In the genomic region with DNA sequence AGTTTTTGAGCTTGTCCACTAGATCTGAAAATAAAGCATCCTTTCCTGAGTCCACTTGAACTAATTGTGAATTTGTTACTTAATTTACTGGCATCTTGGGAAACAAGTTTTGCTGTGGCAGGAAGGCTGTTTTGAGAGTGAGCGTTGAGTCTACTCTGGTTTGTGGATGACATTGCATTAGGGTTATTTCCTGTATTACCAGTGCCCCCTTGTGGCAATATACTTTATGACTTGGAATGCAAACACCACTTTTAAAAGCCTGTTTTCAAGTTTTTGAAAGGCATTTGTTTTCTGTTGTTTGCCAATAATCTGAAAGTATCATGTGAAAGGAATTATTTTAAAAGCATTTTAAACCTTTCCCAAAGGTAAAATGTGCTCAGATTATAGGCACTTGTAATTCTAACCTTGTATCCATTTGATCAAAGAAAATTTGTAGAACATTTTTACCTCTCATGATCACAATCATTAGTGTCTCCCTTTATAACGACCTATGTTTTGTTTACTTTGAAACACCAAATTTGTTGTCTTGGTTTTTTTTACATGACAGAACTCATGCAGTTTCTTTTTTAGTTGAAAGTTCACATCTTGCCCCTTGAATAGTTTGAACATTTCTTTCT, we compare ENCODE assay signal across 8 cellular contexts. TPM values are rescaled to one million over a fixed set of nuclear protein-coding genes. Genes with fewer than 3 reads are reported as not detected.
DNase-seq lines count a peak whose midpoint lies in the region; ATAC-seq and TF ChIP-seq lines count a peak whose summit lies in the region.

No MANE protein-coding gene starts in this region.

- CTCF ChIA-PET in activated CD4-positive, alpha-beta T cell treated with anti-CD3 and anti-CD28 coated beads for 36 hours (lab: Charles Lee) = interaction anchor here (0.7 to 4.8 kb wide), 20 partner anchors 10 to 1358 kb away, joined by 3 to 75 read pairs (median 4); no protein-coding TSS in a partner anchor
- CTCF ChIA-PET in MCF 10A (lab: Yijun Ruan, JAX) = interaction anchor here (0.6 to 6.5 kb wide), 33 partner anchors 8 to 447 kb away, joined by 3 to 122 read pairs (median 3); a partner anchor contains a TSS

- no TSS peak for BruUV-seq in MCF 10A (replicated peaks; lab: Mats Ljungman, UMichigan)

- H3K4me1 Mint-ChIP-seq in activated CD4-positive, alpha-beta T cell treated with anti-CD3 and anti-CD28 coated beads for 36 hours = peaks cover 2% of the 10 kb centered on the region
- no peaks in the 10 kb centered on the region for H3K4me1 Mint-ChIP-seq in MCF 10A (ENCODE audit: insufficient read depth, unreplicated experiment)

- peak; percentile 50 for TF ChIP-seq CTCF in MCF 10A (IDR thresholded peaks at IDR 0.05; ENCODE audit: unreplicated experiment)

- intact Hi-C loops in activated CD4-positive, alpha-beta T cell treated with anti-CD3 and anti-CD28 coated beads for 36 hours (cut with DNase I, micrococcal nuclease) = loop anchor here (1.0 to 2.0 kb wide), 3 partner anchors 89 to 155 kb away; a partner anchor contains a TSS
- intact Hi-C loops in MCF 10A (cut with micrococcal nuclease) = loop anchor here (1.0 to 10.0 kb wide), 3 partner anchors 88 to 661 kb away; no protein-coding TSS in a partner anchor

- no peak overlapping the region for H3K4me3 Mint-ChIP-seq in activated CD4-positive, alpha-beta T cell treated with anti-CD3 and anti-CD28 coated beads for 36 hours
- no peak overlapping the region for H3K4me3 Mint-ChIP-seq in MCF 10A (ENCODE audit: unreplicated experiment)

- no peaks in the 10 kb centered on the region for H3K9me3 Mint-ChIP-seq in activated CD4-positive, alpha-beta T cell treated with anti-CD3 and anti-CD28 coated beads for 36 hours (ENCODE audit: low read depth)
- H3K9me3 Mint-ChIP-seq in MCF 10A (ENCODE audit: unreplicated experiment) = peaks cover under 1% of the 10 kb centered on the region

- no peak overlapping the region for H3K27ac Mint-ChIP-seq in activated CD4-positive, alpha-beta T cell treated with anti-CD3 and anti-CD28 coated beads for 36 hours
- no peak overlapping the region for H3K27ac Mint-ChIP-seq in MCF 10A (ENCODE audit: low read depth, unreplicated experiment)

- ATAC-seq in activated CD4-positive, alpha-beta T cell treated with anti-CD3 and anti-CD28 coated beads for 36 hours = peak; percentile 74
- ATAC-seq in GM19372 (IDR thresholded peaks at IDR 0.05; ENCODE audit: low read depth, unreplicated experiment) (peak; percentile 83), HG03354 (IDR thresholded peaks at IDR 0.05; ENCODE audit: poor library complexity, severe bottlenecking, unreplicated experiment) (peak; percentile 96)
- ATAC-seq in stimulated activated naive CD8-positive, alpha-beta T cell treated with anti-CD3 and anti-CD28 coated beads, Interleukin-15, Interleukin-2, amounts not matched to agents 100 U/mL and 50 U/mL, for 24 hours = peak; percentile 63

- H3K27me3 Mint-ChIP-seq in activated CD4-positive, alpha-beta T cell treated with anti-CD3 and anti-CD28 coated beads for 36 hours = no peaks in the 10 kb centered on the region
- H3K27me3 Mint-ChIP-seq in MCF 10A (ENCODE audit: insufficient read depth, unreplicated experiment) = no peaks in the 10 kb centered on the region

- H3K36me3 Mint-ChIP-seq in activated CD4-positive, alpha-beta T cell treated with anti-CD3 and anti-CD28 coated beads for 36 hours (ENCODE audit: low read depth) = no peaks in the 10 kb centered on the region
- peaks cover 46% of the 10 kb centered on the region for H3K36me3 Mint-ChIP-seq in MCF 10A (ENCODE audit: insufficient read depth, unreplicated experiment)

- POLR2A ChIA-PET in activated CD4-positive, alpha-beta T cell treated with anti-CD3 and anti-CD28 coated beads for 36 hours (lab: Charles Lee) = no interaction called here
- POLR2A ChIA-PET in MCF 10A (lab: Yijun Ruan, JAX) = interaction anchor here (0.8 to 5.1 kb wide), 5 partner anchors 87 to 244 kb away, joined by 3 to 39 read pairs (median 6); a partner anchor contains a TSS

- DNase-seq in activated CD4-positive, alpha-beta T cell treated with anti-CD3 and anti-CD28 coated beads for 36 hours = peak; percentile 30
- no peak for DNase-seq in activated CD4-positive, alpha-beta T cell treated with anti-CD3 and anti-CD28 coated beads for 1 hour
- DNase-seq in NOMO-1 treated with dmso at 0.1 percent for 144 hours (lab: John Stamatoyannopoulos, UW; ENCODE audit: unreplicated experiment) (peak; percentile 54), MCF 10A (ENCODE audit: unreplicated experiment) (peak; percentile 79), iris pigment epithelial cell (ENCODE audit: low read depth) (peak; percentile 73)
- DNase-seq in stimulated activated naive CD8-positive, alpha-beta T cell treated with anti-CD3 and anti-CD28 coated beads, Interleukin-15, Interleukin-2, amounts not matched to agents 100 U/mL and 50 U/mL, for 24 hours = peak; percentile 10

RNA-seq across cellular contexts. Expression of a gene that starts 18.0 kb away (rescaled TPM):
- total RNA-seq in activated CD4-positive, alpha-beta T cell treated with anti-CD3 and anti-CD28 coated beads for 36 hours = 1 to 10 TPM; 2.3 to 2.4 TPM
- total RNA-seq in MCF 10A (2022) = 2.5 and 2.8 TPM in 2 replicates
